ENCODE assay signal across 21 cellular contexts in the genomic region with DNA sequence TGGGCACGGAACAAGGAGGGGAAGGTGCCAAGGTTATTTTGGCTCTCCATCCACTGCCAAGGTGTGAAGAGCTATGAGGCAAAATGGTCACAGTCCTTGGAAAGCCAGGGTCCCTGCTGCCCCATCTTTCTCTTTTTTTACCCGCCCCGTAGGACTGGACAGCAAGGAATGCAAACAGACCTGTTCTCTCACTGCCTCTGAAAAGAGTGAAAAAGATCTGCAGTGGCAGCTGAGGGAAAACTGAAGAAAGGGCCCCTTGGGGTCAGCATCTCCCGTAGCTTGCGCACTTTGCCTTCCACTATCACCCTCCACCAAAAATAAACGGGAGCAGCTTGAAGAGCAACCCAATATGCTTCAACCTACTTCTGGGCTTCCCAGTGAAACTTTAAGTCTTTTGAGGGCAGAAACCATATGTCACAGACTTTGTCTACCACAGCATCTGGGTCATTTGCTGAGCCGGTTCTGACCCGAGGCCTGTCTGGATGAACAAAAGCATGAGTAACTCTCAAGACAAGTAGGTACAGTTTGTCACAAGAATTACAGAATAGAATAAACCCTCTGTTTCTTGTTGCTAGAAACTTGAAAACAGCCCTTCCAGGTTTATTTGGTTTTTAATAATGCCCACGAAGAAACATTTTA. TPM values are rescaled to one million over a fixed set of nuclear protein-coding genes. Genes with fewer than 3 reads are reported as not detected.
DNase-seq lines count a peak whose midpoint lies in the region; ATAC-seq and TF ChIP-seq lines count a peak whose summit lies in the region.
"Had no signal": no experiment of that assay in that cellular context is flagged by ENCODE, and none has a peak within 500 bp of the region (broad histone marks: within the 10 kb centered on the region; RNA-seq: fewer than 3 reads in every experiment).

No MANE protein-coding gene starts in this region.

- no peaks in the 10 kb centered on the region for H3K9me3 Mint-ChIP-seq in type B pancreatic cell
- no peaks in the 10 kb centered on the region for H3K9me3 Mint-ChIP-seq in activated CD4-positive, alpha-beta T cell treated with anti-CD3 and anti-CD28 coated beads for 36 hours (ENCODE audit: low read depth)

- H3K36me3 ChIP-seq in hepatocyte (replicated peaks; ENCODE audit: insufficient read depth, low read depth) (no peaks in the 10 kb centered on the region), parathyroid adenoma (ENCODE audit: control insufficient read depth, insufficient read depth, low read length) (no peaks in the 10 kb centered on the region)

- H3K4me1 Mint-ChIP-seq in type B pancreatic cell (ENCODE audit: unreplicated experiment), result no peaks in the 10 kb centered on the region
- H3K4me1 Mint-ChIP-seq in activated CD4-positive, alpha-beta T cell treated with anti-CD3 and anti-CD28 coated beads for 36 hours, result peaks cover 29% of the 10 kb centered on the region

- intact Hi-C loops in activated CD4-positive, alpha-beta T cell treated with anti-CD3 and anti-CD28 coated beads for 36 hours (cut with DNase I, micrococcal nuclease), result loop anchor here in 1 of 2 experiments (5.0 kb wide), 1 partner anchor 257 kb away; no protein-coding TSS in a partner anchor

- POLR2A ChIA-PET in activated CD4-positive, alpha-beta T cell treated with anti-CD3 and anti-CD28 coated beads for 36 hours (lab: Charles Lee), result no interaction called here

- peak overlapping the region; percentile 16 for H3K4me3 Mint-ChIP-seq in type B pancreatic cell
- H3K4me3 Mint-ChIP-seq in activated CD4-positive, alpha-beta T cell treated with anti-CD3 and anti-CD28 coated beads for 36 hours, result no peak overlapping the region

- H3K27me3 ChIP-seq in hepatocyte, result no peaks in the 10 kb centered on the region
- H3K27me3 ChIP-seq in parathyroid adenoma (ENCODE audit: control insufficient read depth, insufficient read depth, low read length), result no peaks in the 10 kb centered on the region

- no peaks in the 10 kb centered on the region for H3K9me3 ChIP-seq in hepatocyte (ENCODE audit: low read depth)
- no peaks in the 10 kb centered on the region for H3K9me3 ChIP-seq in parathyroid adenoma (ENCODE audit: control insufficient read depth, low read length)

- WGBS in hepatocyte (ENCODE audit: low lambda C conversion rate, missing lambda C conversion rate), result 72% methylated on average over 9 of the region's 9 CpGs

- no peaks in the 10 kb centered on the region for H3K9me2 ChIP-seq in hepatocyte (replicated peaks; ENCODE audit: insufficient read depth)

- no peak for ATAC-seq in GM19395 (IDR thresholded peaks at IDR 0.05; ENCODE audit: unreplicated experiment)
- no peak for ATAC-seq in activated CD4-positive, alpha-beta T cell treated with anti-CD3 and anti-CD28 coated beads for 36 hours
- ATAC-seq: GM12878 had no signal

- peak; percentile 11 to 44 for DNase-seq in NCI-H524 (lab: John Stamatoyannopoulos, UW)
- no peak for DNase-seq in NCI-H524 treated with DMSO at 0.1 percent for 48 hours (lab: John Stamatoyannopoulos, UW)
- peak; percentile 16 for DNase-seq in hepatocyte (ENCODE audit: low spot score)
- no peak for DNase-seq in type B pancreatic cell (ENCODE audit: extremely low spot score, unreplicated experiment)
- DNase-seq in globus pallidus (ENCODE audit: low spot score), result no peak
- no peak for DNase-seq in activated CD4-positive, alpha-beta T cell treated with anti-CD3 and anti-CD28 coated beads for 36 hours
- DNase-seq: AML-193, DMS79, GOT3, NCI-H1694, NCI-H2081, NCI-H2171, NCI-H345, NCI-H526, OCI-M1, Right ventricle myocardium superior had no signal

- no peak overlapping the region for H3K9ac ChIP-seq in parathyroid adenoma

- H3K27ac ChIP-seq in hepatocyte, result no peak overlapping the region
- no peak overlapping the region for H3K27ac ChIP-seq in parathyroid adenoma
- H3K27ac ChIP-seq: 22Rv1, C4-2B had no signal

- H3K4me2 ChIP-seq in hepatocyte (no peak overlapping the region), parathyroid adenoma (ENCODE audit: low read length) (no peak overlapping the region)

- no peaks in the 10 kb centered on the region for H3K27me3 Mint-ChIP-seq in type B pancreatic cell
- H3K27me3 Mint-ChIP-seq in activated CD4-positive, alpha-beta T cell treated with anti-CD3 and anti-CD28 coated beads for 36 hours, result no peaks in the 10 kb centered on the region

- CTCF ChIA-PET in activated CD4-positive, alpha-beta T cell treated with anti-CD3 and anti-CD28 coated beads for 36 hours (lab: Charles Lee), result interaction anchor here (0.6 to 1.0 kb wide), 4 partner anchors 27 to 672 kb away, joined by 3 to 4 read pairs (median 3); no protein-coding TSS in a partner anchor

- no peaks in the 10 kb centered on the region for H3K36me3 Mint-ChIP-seq in type B pancreatic cell
- H3K36me3 Mint-ChIP-seq in activated CD4-positive, alpha-beta T cell treated with anti-CD3 and anti-CD28 coated beads for 36 hours (ENCODE audit: low read depth), result no peaks in the 10 kb centered on the region

- no peaks in the 10 kb centered on the region for H3K4me1 ChIP-seq in hepatocyte (ENCODE audit: insufficient read depth)
- H3K4me1 ChIP-seq in parathyroid adenoma, result no peaks in the 10 kb centered on the region

- H3K79me2 ChIP-seq in hepatocyte (no peaks in the 10 kb centered on the region), parathyroid adenoma (no peaks in the 10 kb centered on the region)

- TF ChIP-seq CTCF in hepatocyte (IDR thresholded peaks at IDR 0.05; ENCODE audit: poor library complexity) (no peak), parathyroid adenoma (IDR thresholded peaks at IDR 0.05) (no peak), type B pancreatic cell (conservative IDR thresholded peaks at IDR 0.05) (no peak)

- H3K4me3 ChIP-seq in hepatocyte (no peak overlapping the region), parathyroid adenoma (ENCODE audit: low read depth, low read length) (no peak overlapping the region)
- H3K4me3 ChIP-seq: GM12878 had no signal

- peak overlapping the region; percentile 86 for H3K27ac Mint-ChIP-seq in type B pancreatic cell
- H3K27ac Mint-ChIP-seq in activated CD4-positive, alpha-beta T cell treated with anti-CD3 and anti-CD28 coated beads for 36 hours, result no peak overlapping the region

- H4K20me1 ChIP-seq in hepatocyte (ENCODE audit: insufficient read depth, poor library complexity, severe bottlenecking), result no peaks in the 10 kb centered on the region

- H2AFZ ChIP-seq in hepatocyte, result no peak overlapping the region
- peak overlapping the region; percentile 53 for H2AFZ ChIP-seq in parathyroid adenoma

RNA-seq across cellular contexts. Expression of a gene that starts 9.4 kb away (rescaled TPM):
- 1.4 and 2.2 TPM in 2 replicates for total RNA-seq in hepatocyte
- 0.54 and 0.68 TPM in 2 replicates for polyA plus RNA-seq in hepatocyte
- total RNA-seq in type B pancreatic cell (ENCODE audit: low replicate concordance), result 3.8 and 12.8 TPM in 2 replicates
- total RNA-seq in activated CD4-positive, alpha-beta T cell treated with anti-CD3 and anti-CD28 coated beads for 36 hours, result 10 to 100 TPM; 14.8 to 14.9 TPM

RNA-seq across cellular contexts. Expression of a gene that starts 39.7 kb away (rescaled TPM):
- total RNA-seq in hepatocyte (19.9 TPM in 2 replicates), type B pancreatic cell (ENCODE audit: low replicate concordance) (17.1 and 19.0 TPM in 2 replicates)
- 10.5 and 13.6 TPM in 2 replicates for polyA plus RNA-seq in hepatocyte
- 10 to 100 TPM; 17.4 to 19.4 TPM for total RNA-seq in activated CD4-positive, alpha-beta T cell treated with anti-CD3 and anti-CD28 coated beads for 36 hours

Comparison
In these comparisons a context has a peak if more than half of its experiments do, and no peak if none do; other contexts are left out.
1. DNase-seq: peak in NCI-H524 (2 of 2) and hepatocyte (single experiment); none in NCI-H524 treated with DMSO at 0.1 percent for 48 hours (single experiment), type B pancreatic cell (single experiment), globus pallidus (single experiment) and activated CD4-positive, alpha-beta T cell treated with anti-CD3 and anti-CD28 coated beads for 36 hours (single experiment).